In genomic region chr20:39876974-39877615, GRCh38 we compare ENCODE assay signal across 18 cellular contexts.
DNase-seq lines count a peak whose midpoint lies in the region; TF ChIP-seq lines count a peak whose summit lies in the region.
"Had no signal": no experiment of that assay in that cellular context is flagged by ENCODE, and none has a peak within 500 bp of the region (broad histone marks: within the 10 kb centered on the region; RNA-seq: fewer than 3 reads in every experiment).

No MANE protein-coding gene starts in this region.

- H2AFZ ChIP-seq in hepatocyte, result no peak overlapping the region

- H3K27me3 Mint-ChIP-seq in activated T-cell treated with anti-CD3 and anti-CD28 coated beads, Interleukin-2, amount 50 U/mL, for 24 hours, result no peaks in the 10 kb centered on the region

- H3K36me3 ChIP-seq in hepatocyte (replicated peaks; ENCODE audit: insufficient read depth, low read depth) (no peaks in the 10 kb centered on the region), testis (ENCODE audit: low read depth, missing control alignments) (no peaks in the 10 kb centered on the region)
- H3K36me3 ChIP-seq: ascending aorta, SJCRH30 had no signal

- H3K27me3 ChIP-seq in hepatocyte (no peaks in the 10 kb centered on the region), testis (no peaks in the 10 kb centered on the region)
- H3K27me3 ChIP-seq: ascending aorta, SJCRH30 had no signal

- WGBS in hepatocyte (ENCODE audit: low lambda C conversion rate, missing lambda C conversion rate), result 57% methylated on average over 10 of the region's 10 CpGs
- 61 to 69% methylated on average over 10 of the region's 10 CpGs for WGBS in testis, 2 donors

- no peak overlapping the region for H3K4me2 ChIP-seq in hepatocyte

- H3K9me3 ChIP-seq in hepatocyte (ENCODE audit: low read depth) (no peaks in the 10 kb centered on the region), testis (no peaks in the 10 kb centered on the region)
- H3K9me3 ChIP-seq: SJCRH30 had no signal

- H4K20me1 ChIP-seq in hepatocyte (ENCODE audit: insufficient read depth, poor library complexity, severe bottlenecking), result no peaks in the 10 kb centered on the region

- H3K36me3 Mint-ChIP-seq in activated T-cell treated with anti-CD3 and anti-CD28 coated beads, Interleukin-2, amount 50 U/mL, for 24 hours (ENCODE audit: low read depth), result no peaks in the 10 kb centered on the region
- H3K36me3 Mint-ChIP-seq: CD8-positive, alpha-beta T cell had no signal

- H3K4me3 ChIP-seq in hepatocyte (no peak overlapping the region), testis (no peak overlapping the region)
- H3K4me3 ChIP-seq: ascending aorta, SJCRH30 had no signal

- H3K9me3 Mint-ChIP-seq in activated T-cell treated with anti-CD3 and anti-CD28 coated beads, Interleukin-2, amount 50 U/mL, for 24 hours, result peaks cover 5% of the 10 kb centered on the region

- no peak for TF ChIP-seq CTCF in hepatocyte (IDR thresholded peaks at IDR 0.05; ENCODE audit: poor library complexity)
- no peak for TF ChIP-seq CTCF in testis (IDR thresholded peaks at IDR 0.05)

- H3K9me2 ChIP-seq in hepatocyte (replicated peaks; ENCODE audit: insufficient read depth), result no peaks in the 10 kb centered on the region

- intact Hi-C loops in testis (cut with DNase I; ENCODE audit: low total_unique reads), result loop anchor here (10.0 kb wide), 1 partner anchor 612 kb away; no protein-coding TSS in a partner anchor

- DNase-seq in DMS79 treated with DMSO at 0.1 percent for 48 hours (lab: John Stamatoyannopoulos, UW), result peak; percentile 83
- peak; percentile 87 for DNase-seq in NCI-H1417 treated with DMSO at 0.1 percent for 48 hours (lab: John Stamatoyannopoulos, UW)
- peak; percentile 85 for DNase-seq in NCI-H510A (lab: John Stamatoyannopoulos, UW)
- peak; percentile 15 for DNase-seq in hepatocyte (ENCODE audit: low spot score)
- DNase-seq in dermis blood vessel endothelial cell, result no peak
- DNase-seq in activated CD4-positive, CD25-positive, alpha-beta regulatory T cell (lab: John Stamatoyannopoulos, UW), result no peak
- no peak for DNase-seq in activated T-cell treated with anti-CD3 and anti-CD28 coated beads, Interleukin-2, amount 50 U/mL, for 24 hours
- no peak for DNase-seq in testis
- DNase-seq: activated CD8-positive, alpha-beta memory T cell treated with anti-CD3 and anti-CD28 coated beads, Interleukin-2, amount 50 U/mL, for 4 hours; activated naive CD4-positive, alpha-beta T cell; CD8-positive, alpha-beta T cell; kidney glomerular epithelial cell; NCI-H2081; SJCRH30; stimulated activated CD4-positive, alpha-beta T cell treated with anti-CD3 and anti-CD28 coated beads, Interleukin-2, amount 100 ng/mL, for 24 hours; substantia nigra; T-helper 9 cell had no signal

- no peak overlapping the region for H3K4me3 Mint-ChIP-seq in activated T-cell treated with anti-CD3 and anti-CD28 coated beads, Interleukin-2, amount 50 U/mL, for 24 hours
- H3K4me3 Mint-ChIP-seq: CD8-positive, alpha-beta T cell had no signal

- no peak overlapping the region for H3K27ac ChIP-seq in hepatocyte
- no peak overlapping the region for H3K27ac ChIP-seq in testis
- H3K27ac ChIP-seq: ascending aorta, SJCRH30 had no signal

- no peak overlapping the region for H3K27ac Mint-ChIP-seq in activated T-cell treated with anti-CD3 and anti-CD28 coated beads, Interleukin-2, amount 50 U/mL, for 24 hours
- H3K27ac Mint-ChIP-seq: CD8-positive, alpha-beta T cell had no signal

- H3K4me1 ChIP-seq in hepatocyte (ENCODE audit: insufficient read depth), result peaks cover 4% of the 10 kb centered on the region
- no peaks in the 10 kb centered on the region for H3K4me1 ChIP-seq in testis
- H3K4me1 ChIP-seq: ascending aorta had no signal

- H3K4me1 Mint-ChIP-seq in activated T-cell treated with anti-CD3 and anti-CD28 coated beads, Interleukin-2, amount 50 U/mL, for 24 hours (ENCODE audit: low read depth), result no peaks in the 10 kb centered on the region

- TF ChIP-seq POLR2A in testis (IDR thresholded peaks at IDR 0.05), result no peak

- no peaks in the 10 kb centered on the region for H3K79me2 ChIP-seq in hepatocyte

Comparison
In these comparisons a context has a peak if more than half of its experiments do, and no peak if none do; other contexts are left out.
1. DNase-seq: peak in DMS79 treated with DMSO at 0.1 percent for 48 hours (single experiment), NCI-H1417 treated with DMSO at 0.1 percent for 48 hours (single experiment), NCI-H510A (single experiment) and hepatocyte (single experiment); none in dermis blood vessel endothelial cell (single experiment), activated CD4-positive, CD25-positive, alpha-beta regulatory T cell (0 of 4), activated T-cell treated with anti-CD3 and anti-CD28 coated beads, Interleukin-2, amount 50 U/mL, for 24 hours (single experiment) and testis (single experiment).